18 cellular contexts compared by ENCODE assay signal in the genomic region with DNA sequence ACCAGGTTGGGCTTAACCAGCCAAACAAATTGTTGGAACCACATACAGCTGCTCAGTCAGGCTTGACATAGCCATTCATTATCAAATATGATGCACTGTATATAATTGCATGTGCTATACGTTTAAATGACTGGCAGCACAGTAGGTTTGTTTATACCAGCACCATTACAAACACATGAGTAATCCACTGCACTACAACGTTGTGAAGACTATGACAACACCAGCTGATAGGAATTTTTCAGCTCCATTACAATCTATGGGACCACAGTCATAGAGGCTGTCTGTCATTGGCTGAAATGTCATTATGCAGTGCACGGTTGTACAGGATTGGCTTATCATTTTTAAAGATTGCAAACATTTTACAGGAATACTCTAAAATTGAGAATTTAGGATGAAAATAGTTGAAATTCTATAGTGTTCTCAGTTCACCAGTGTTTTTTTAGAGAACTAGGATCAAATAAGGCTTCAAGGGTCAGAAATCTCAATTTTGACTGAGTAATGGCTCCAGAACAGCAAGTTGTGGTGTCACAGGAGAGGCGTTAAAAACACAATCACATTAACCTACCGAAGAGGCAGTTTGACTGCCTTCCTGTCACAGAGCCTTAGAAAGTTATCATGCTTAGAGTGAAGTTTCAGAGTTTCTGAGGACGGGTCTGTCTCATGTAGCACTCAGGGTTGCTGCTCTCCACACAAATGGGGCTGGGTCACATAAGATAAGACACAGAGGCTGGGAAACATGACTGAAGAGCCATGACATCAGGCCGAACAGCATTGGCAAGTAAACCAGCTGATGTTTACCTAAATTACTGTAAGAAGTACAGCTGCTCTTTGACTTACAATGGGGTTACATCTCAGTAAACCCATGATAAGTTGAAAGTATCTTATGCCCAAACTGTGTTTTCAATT.
"Had no signal": no experiment of that assay in that cellular context is flagged by ENCODE, and none has a peak within 500 bp of the region (broad histone marks: within the 10 kb centered on the region; RNA-seq: fewer than 3 reads in every experiment).

No MANE protein-coding gene starts in this region.

- DNase-seq: effector memory CD8-positive, alpha-beta T cell; foreskin melanocyte; head of caudate nucleus; left colon; left ventricle myocardium superior; naive thymus-derived CD4-positive, alpha-beta T cell; nucleus accumbens; ovary; small intestine; stimulated activated CD4-positive, alpha-beta T cell treated with anti-CD3 and anti-CD28 coated beads, Interleukin-12 subunit alpha, Interleukin-12 subunit beta, amount 100 ng/mL, for 4 hours; stimulated activated naive CD4-positive, alpha-beta T cell treated with Interleukin-2 at 50 U/mL for 16 hours; uterus had no signal

- H3K27ac Mint-ChIP-seq: dendritic cell treated with granulocyte-macrophage colony-stimulating factor and Interleukin-4, amounts not matched to agents 40 ng/mL and 50 ng/mL, for 4 days; effector memory CD8-positive, alpha-beta T cell; naive thymus-derived CD4-positive, alpha-beta T cell; type B pancreatic cell had no signal

- H3K4me2 ChIP-seq: hepatocyte had no signal

- H3K9me3 Mint-ChIP-seq: dendritic cell treated with granulocyte-macrophage colony-stimulating factor and Interleukin-4, amounts not matched to agents 40 ng/mL and 50 ng/mL, for 4 days; effector memory CD8-positive, alpha-beta T cell; neural crest cell; type B pancreatic cell had no signal

- H3K36me3 Mint-ChIP-seq: naive thymus-derived CD4-positive, alpha-beta T cell; type B pancreatic cell had no signal

- H2AFZ ChIP-seq: hepatocyte had no signal

- H3K27me3 Mint-ChIP-seq: effector memory CD8-positive, alpha-beta T cell; type B pancreatic cell had no signal

- H3K36me3 ChIP-seq: ovary, right atrium auricular region, uterus had no signal

- ATAC-seq: effector memory CD8-positive, alpha-beta T cell; left colon; left ventricle myocardium superior; naive thymus-derived CD4-positive, alpha-beta T cell had no signal

- H3K4me1 ChIP-seq: right atrium auricular region, uterus had no signal

- H3K27me3 ChIP-seq: hepatocyte, ovary, right atrium auricular region, uterus had no signal

- H3K4me3 ChIP-seq: hepatocyte, lung, ovary, right atrium auricular region, uterus had no signal

- H3K79me2 ChIP-seq: hepatocyte had no signal

- H3K27ac ChIP-seq: hepatocyte, ovary, right atrium auricular region, uterus had no signal

- H3K4me3 Mint-ChIP-seq: dendritic cell treated with granulocyte-macrophage colony-stimulating factor and Interleukin-4, amounts not matched to agents 40 ng/mL and 50 ng/mL, for 4 days; effector memory CD8-positive, alpha-beta T cell; naive thymus-derived CD4-positive, alpha-beta T cell; neural crest cell; type B pancreatic cell had no signal

- H3K9me3 ChIP-seq: ovary, right atrium auricular region, uterus had no signal

- H3K4me1 Mint-ChIP-seq: neural crest cell had no signal
